ENCODE assay signal across 20 cellular contexts in the genomic region with DNA sequence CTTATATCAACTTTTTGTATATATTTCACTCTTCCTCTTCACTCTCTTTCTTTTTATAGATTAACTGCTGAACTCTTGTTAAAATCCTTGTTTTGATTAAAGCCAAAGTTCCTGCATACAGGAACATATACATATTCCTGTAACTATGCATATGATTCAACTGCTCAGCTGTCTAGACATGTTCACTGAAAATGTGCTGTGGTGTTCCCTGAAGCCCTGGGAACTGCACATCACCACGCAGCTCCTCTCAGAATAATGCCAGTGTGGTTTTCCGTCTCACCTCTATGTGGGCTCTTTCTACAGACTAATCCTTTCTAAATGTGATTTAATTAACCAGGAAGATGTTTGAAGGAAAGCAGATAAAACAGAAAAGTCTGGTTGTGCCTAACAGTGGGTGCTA. TPM values are rescaled to one million over a fixed set of nuclear protein-coding genes. Genes with fewer than 3 reads are reported as not detected.
DNase-seq lines count a peak whose midpoint lies in the region; FAIRE-seq and TF ChIP-seq lines count a peak whose summit lies in the region.
"Had no signal": no experiment of that assay in that cellular context is flagged by ENCODE, and none has a peak within 500 bp of the region (broad histone marks: within the 10 kb centered on the region; RNA-seq: fewer than 3 reads in every experiment).

No MANE protein-coding gene starts in this region.

- H3K4me2 ChIP-seq in mesendoderm (ENCODE audit: low read length) = no peak overlapping the region
- H3K4me2 ChIP-seq: A549, GM23338 had no signal

- no peak overlapping the region for H3K4me3 ChIP-seq in mesendoderm (ENCODE audit: low read length)
- H3K4me3 ChIP-seq: A549, GM23338 had no signal

- H3K9ac ChIP-seq in mesendoderm (ENCODE audit: low read length) = no peak overlapping the region

- no peaks in the 10 kb centered on the region for H3K79me2 ChIP-seq in mesendoderm (ENCODE audit: control insufficient read depth, insufficient read depth, low read length)

- no peak overlapping the region for H2BK15ac ChIP-seq in mesendoderm (replicated peaks; ENCODE audit: low read depth)

- H3K56ac ChIP-seq in mesendoderm (ENCODE audit: low read length) = no peak overlapping the region

- CTCF ChIA-PET in RWPE1 (lab: Yijun Ruan, JAX) = interaction anchor here (0.7 kb wide), 1 partner anchor 24 kb away, joined by 3 read pairs; no protein-coding TSS in a partner anchor

- FAIRE-seq in D721Med (lab: Jason Lieb, UNC) = no peak
- FAIRE-seq: A549, GM12891, HepG2, HTR-8/SVneo had no signal

- no peak overlapping the region for H2BK5ac ChIP-seq in mesendoderm (ENCODE audit: low read length)

- TF ChIP-seq CTCF in RWPE1 (conservative IDR thresholded peaks at IDR 0.05; ENCODE audit: low read depth) = no peak
- no peak for TF ChIP-seq CTCF in D721Med (IDR thresholded peaks at IDR 0.05; ENCODE audit: insufficient read depth, missing control alignments)

- no peaks in the 10 kb centered on the region for H3K27me3 ChIP-seq in mesendoderm (ENCODE audit: insufficient read depth, low read length, poor library complexity)
- H3K27me3 ChIP-seq: BE2C had no signal

- no peak overlapping the region for H3K23ac ChIP-seq in mesendoderm (ENCODE audit: low read length)

- POLR2A ChIA-PET in RWPE1 (lab: Yijun Ruan, JAX; ENCODE audit: low non-redundant PET) = no interaction called here

- H4K5ac ChIP-seq in mesendoderm (ENCODE audit: low read length) = no peak overlapping the region

- H2AK5ac ChIP-seq in mesendoderm (ENCODE audit: low read length) = no peak overlapping the region

- peak; percentile 45 for DNase-seq in RWPE1 (ENCODE audit: low spot score)
- peak; percentile 24 for DNase-seq in astrocyte of the hippocampus (ENCODE audit: low read depth, low spot score)
- peak; percentile 68 for DNase-seq in epithelial cell of prostate (ENCODE audit: low read depth, low spot score)
- DNase-seq in mesendoderm = no peak
- DNase-seq in dermis blood vessel endothelial cell = no peak
- DNase-seq in D721Med (ENCODE audit: insufficient read length, low spot score) = no peak
- DNase-seq in activated T-cell treated with anti-CD3 and anti-CD28 coated beads for 4 hours = no peak
- DNase-seq: BE2C; CD4-positive, alpha-beta memory T cell; DMS153; DMS79 treated with DMSO at 0.1 percent for 48 hours; EL; H7 had no signal

- no peaks in the 10 kb centered on the region for H3K79me1 ChIP-seq in mesendoderm (ENCODE audit: low read length)

- H3K4ac ChIP-seq in mesendoderm (ENCODE audit: low read depth, low read length) = peak overlapping the region; percentile 16

- H3K27ac ChIP-seq in RWPE1 = no peak overlapping the region
- H3K27ac ChIP-seq in epithelial cell of prostate = peak overlapping the region; percentile 38
- no peak overlapping the region for H3K27ac ChIP-seq in mesendoderm (ENCODE audit: low read depth, low read length)
- H3K27ac ChIP-seq: A549, C4-2B had no signal

- H3K4me1 ChIP-seq in mesendoderm (ENCODE audit: control insufficient read depth, low read depth, low read length) = no peaks in the 10 kb centered on the region
- H3K4me1 ChIP-seq: A549, BE2C had no signal

- no peak overlapping the region for H4K8ac ChIP-seq in mesendoderm (ENCODE audit: low read depth, low read length)

- H3K36me3 ChIP-seq in mesendoderm (ENCODE audit: control insufficient read depth, insufficient read depth, low read length) = no peaks in the 10 kb centered on the region
- H3K36me3 ChIP-seq: BE2C had no signal

- WGBS in mesendoderm (ENCODE audit: extremely low coverage, insufficient coverage, low lambda C conversion rate) = no CpG with 5 or more reads among the region's 2 CpGs

- no peak overlapping the region for H2BK120ac ChIP-seq in mesendoderm (ENCODE audit: low read depth, low read length)

- H3K18ac ChIP-seq in mesendoderm (ENCODE audit: low read length) = no peak overlapping the region

RNA-seq across cellular contexts. Expression of a gene that starts 25.6 kb away (rescaled TPM):
- polyA plus RNA-seq in mesendoderm (2013, experiment 1 of 2) = 0.21 TPM
- 0.14 TPM for polyA plus RNA-seq in mesendoderm (2013, experiment 2 of 2)
- total RNA-seq in dermis blood vessel endothelial cell = not detected in 2 replicates
- total RNA-seq: CD4-positive, alpha-beta memory T cell; GM23338; H7; HepG2 had no signal
- polyA plus RNA-seq: A549; AG04450; CD4-positive, alpha-beta memory T cell; GM23338; HepG2 had no signal

RNA-seq across cellular contexts. Expression of a gene that starts 55.2 kb away (rescaled TPM):
- polyA plus RNA-seq in mesendoderm (2013, experiment 1 of 2) = not detected
- 0.01 TPM for polyA plus RNA-seq in mesendoderm (2013, experiment 2 of 2)
- not detected in 2 replicates for total RNA-seq in dermis blood vessel endothelial cell
- total RNA-seq: CD4-positive, alpha-beta memory T cell; GM23338; H7; HepG2 had no signal
- polyA plus RNA-seq: A549; AG04450; CD4-positive, alpha-beta memory T cell; GM23338; HepG2 had no signal

RNA-seq across cellular contexts. Expression of a gene that starts 56.9 kb away (rescaled TPM):
- 0.01 TPM for polyA plus RNA-seq in mesendoderm (2013, experiment 1 of 2)
- not detected for polyA plus RNA-seq in mesendoderm (2013, experiment 2 of 2)
- not detected in 2 replicates for total RNA-seq in dermis blood vessel endothelial cell
- total RNA-seq: CD4-positive, alpha-beta memory T cell; GM23338; H7 had no signal
- polyA plus RNA-seq: A549; CD4-positive, alpha-beta memory T cell had no signal

Comparison
In these comparisons a context has a peak if more than half of its experiments do, and no peak if none do; other contexts are left out.
1. DNase-seq: peak in RWPE1 (single experiment), astrocyte of the hippocampus (single experiment) and epithelial cell of prostate (single experiment); none in mesendoderm (single experiment), dermis blood vessel endothelial cell (single experiment), D721Med (single experiment) and activated T-cell treated with anti-CD3 and anti-CD28 coated beads for 4 hours (single experiment).